Comparison of ENCODE assay signal across 20 cellular contexts in genomic region chr1:112975336-112975735, GRCh38. TPM values are rescaled to one million over a fixed set of nuclear protein-coding genes. Genes with fewer than 3 reads are reported as not detected.
DNase-seq lines count a peak whose midpoint lies in the region; ATAC-seq, FAIRE-seq and TF ChIP-seq lines count a peak whose summit lies in the region.
"Had no signal": no experiment of that assay in that cellular context is flagged by ENCODE, and none has a peak within 500 bp of the region (broad histone marks: within the 10 kb centered on the region; RNA-seq: fewer than 3 reads in every experiment).

No MANE protein-coding gene starts in this region.

- H3K27ac Mint-ChIP-seq in GM23338, result no peak overlapping the region
- H3K27ac Mint-ChIP-seq in WTC11, result peak overlapping the region; percentile 48; the same call in 1 of the 2 replicates
- H3K27ac Mint-ChIP-seq: B cell; CD4-positive, alpha-beta T cell had no signal

- H3K4me1 ChIP-seq in GM23338 (ENCODE audit: insufficient read depth) (no peaks in the 10 kb centered on the region), uterus (no peaks in the 10 kb centered on the region), ovary (ENCODE audit: insufficient read depth) (no peaks in the 10 kb centered on the region), small intestine (ENCODE audit: control insufficient read depth in 2 of 2, insufficient read depth in 1 of 2, low read depth in 1 of 2, low read length in 1 of 2) (no peaks in the 10 kb centered on the region)
- H3K4me1 ChIP-seq: HAP-1 had no signal

- H3K4me2 ChIP-seq in GM23338, result no peak overlapping the region

- intact Hi-C loops in uterus (cut with DNase I; ENCODE audit: low total_unique reads) (no loop called here), ovary (cut with DNase I) (no loop called here)

- FAIRE-seq in small intestine (lab: Jason Lieb, UNC), result no peak
- FAIRE-seq: A204.1, G401.6, GM12891, H1, HTR-8/SVneo, K562 had no signal

- H3K27me3 Mint-ChIP-seq in GM23338 (ENCODE audit: insufficient read depth, low read depth, poor library complexity) (peaks cover 4% of the 10 kb centered on the region), WTC11 (ENCODE audit: low read depth) (no peaks in the 10 kb centered on the region)
- H3K27me3 Mint-ChIP-seq: B cell; CD4-positive, alpha-beta T cell had no signal

- H3K4me3 Mint-ChIP-seq in GM23338 (no peak overlapping the region), WTC11 (no peak overlapping the region)
- H3K4me3 Mint-ChIP-seq: B cell; CD4-positive, alpha-beta T cell had no signal

- CTCF ChIA-PET in WTC11 (lab: Charles Lee), result no interaction called here

- H3K4me1 Mint-ChIP-seq in GM23338, result no peaks in the 10 kb centered on the region
- H3K4me1 Mint-ChIP-seq in WTC11, result peaks cover 5% of the 10 kb centered on the region; the same call in 1 of the 2 replicates
- H3K4me1 Mint-ChIP-seq: B cell had no signal

- no peak overlapping the region for H3K4me3 ChIP-seq in GM23338
- H3K4me3 ChIP-seq in fibroblast of villous mesenchyme (ENCODE audit: low read depth, low read length), result no peak overlapping the region
- no peak overlapping the region for H3K4me3 ChIP-seq in uterus
- no peak overlapping the region for H3K4me3 ChIP-seq in ovary
- H3K4me3 ChIP-seq in small intestine (ENCODE audit: low read depth in 1 of 2, low read length in 2 of 2), result no peak overlapping the region
- H3K4me3 ChIP-seq: HAP-1, K562 had no signal

- no peaks in the 10 kb centered on the region for H3K9me3 Mint-ChIP-seq in GM23338
- peaks cover 3% of the 10 kb centered on the region; the same call in 1 of the 2 replicates for H3K9me3 Mint-ChIP-seq in WTC11
- H3K9me3 Mint-ChIP-seq: CD4-positive, alpha-beta T cell had no signal

- no peak for TF ChIP-seq EP300 in ovary (IDR thresholded peaks at IDR 0.05)

- 77 to 78% (median 77%) methylated on average over 5 of the region's 5 CpGs for WGBS in ovary, 3 donors
- 89 to 91% (median 89%) methylated on average over 5 of the region's 5 CpGs for WGBS in small intestine, 3 donors

- H4K20me1 ChIP-seq in GM23338 (replicated peaks; ENCODE audit: insufficient read depth), result 0 out of 2 replicates have a peak, but pooled peaks cover 2% of the 10 kb centered on the region

- H3F3A ChIP-seq in GM23338 (replicated peaks; ENCODE audit: low read depth), result peaks cover 8% of the 10 kb centered on the region

- H3K27ac ChIP-seq in GM23338 (ENCODE audit: low read depth) (peak overlapping the region; percentile 32; the same call in 1 of the 2 replicates), uterus (peak overlapping the region; percentile 16 to 75), ovary (no peak overlapping the region), small intestine (ENCODE audit: low read depth in 1 of 2, low read length in 1 of 2) (no peak overlapping the region)

- no peak for ATAC-seq in GM23338
- no peak for ATAC-seq in WTC11
- no peak for ATAC-seq in GM19455 (IDR thresholded peaks at IDR 0.05; ENCODE audit: unreplicated experiment)
- ATAC-seq: K562 had no signal

- H3K9me2 ChIP-seq in GM23338 (ENCODE audit: insufficient read depth), result no peaks in the 10 kb centered on the region

- no peak for TF ChIP-seq CTCF in GM23338 (conservative IDR thresholded peaks at IDR 0.05; ENCODE audit: low read depth in 2 of 2)
- TF ChIP-seq CTCF in WTC11 (IDR thresholded peaks at IDR 0.05), result no peak
- no peak for TF ChIP-seq CTCF in fibroblast of villous mesenchyme (IDR thresholded peaks at IDR 0.05; ENCODE audit: insufficient read depth, low read depth, low read length)
- TF ChIP-seq CTCF in uterus (IDR thresholded peaks at IDR 0.05), result no peak
- no peak for TF ChIP-seq CTCF in ovary (IDR thresholded peaks at IDR 0.05)

- H3K79me2 ChIP-seq in GM23338 (replicated peaks; ENCODE audit: insufficient read depth), result no peaks in the 10 kb centered on the region; the same call in 1 of the 2 replicates

- H3K36me3 ChIP-seq in GM23338 (ENCODE audit: insufficient read depth), result no peaks in the 10 kb centered on the region
- no peaks in the 10 kb centered on the region for H3K36me3 ChIP-seq in uterus
- H3K36me3 ChIP-seq in ovary, result no peaks in the 10 kb centered on the region
- no peaks in the 10 kb centered on the region for H3K36me3 ChIP-seq in small intestine (ENCODE audit: control insufficient read depth in 2 of 2, insufficient read depth in 2 of 2, low read length in 2 of 2)
- H3K36me3 ChIP-seq: HAP-1 had no signal

- no peak overlapping the region for H2AFZ ChIP-seq in GM23338

- POLR2A ChIA-PET in WTC11 (lab: Charles Lee), result no interaction called here

- H3K27me3 ChIP-seq in GM23338 (ENCODE audit: insufficient read depth) (no peaks in the 10 kb centered on the region), uterus (no peaks in the 10 kb centered on the region), ovary (no peaks in the 10 kb centered on the region), small intestine (ENCODE audit: control insufficient read depth in 2 of 2, insufficient read depth in 2 of 2, low read length in 2 of 2) (no peaks in the 10 kb centered on the region)

- no peak for DNase-seq in GM23338 (ENCODE audit: low spot score)
- no peak for DNase-seq in WTC11 (ENCODE audit: low spot score)
- peak; percentile 59 for DNase-seq in fibroblast of villous mesenchyme (ENCODE audit: low read depth)
- no peak for DNase-seq in uterus
- no peak for DNase-seq in ovary
- no peak for DNase-seq in small intestine
- DNase-seq: C1 segment of cervical spinal cord; Calu3; CD4-positive, alpha-beta T cell; DMS79; EL had no signal

- no peaks in the 10 kb centered on the region for H3K9me3 ChIP-seq in uterus
- no peaks in the 10 kb centered on the region for H3K9me3 ChIP-seq in ovary
- no peaks in the 10 kb centered on the region for H3K9me3 ChIP-seq in small intestine (ENCODE audit: control insufficient read depth, low read depth)
- H3K9me3 ChIP-seq: HAP-1 had no signal

- H3K36me3 Mint-ChIP-seq in GM23338 (ENCODE audit: low read depth) (peaks cover 22% of the 10 kb centered on the region; the same call in 2 of the 3 replicates), WTC11 (peaks cover 13% of the 10 kb centered on the region)

- no peak for TF ChIP-seq POLR2A in uterus (IDR thresholded peaks at IDR 0.05)
- TF ChIP-seq POLR2A in ovary (IDR thresholded peaks at IDR 0.05), result no peak

TF ChIP-seq in GM23338, 12 proteins besides CTCF, POLR2A, EP300 and RAD21 (continues in another document):
- TF ChIP-seq CREB1 (CRISPR knock-in tag; IDR thresholded peaks at IDR 0.05; ENCODE audit: low read depth), result no peak
- no peak for TF ChIP-seq STAT1 (IDR thresholded peaks at IDR 0.05; ENCODE audit: unreplicated experiment)
- TF ChIP-seq NANOG (IDR thresholded peaks at IDR 0.05; ENCODE audit: borderline replicate concordance), result no peak
- TF ChIP-seq ZNF114 (CRISPR knock-in tag; IDR thresholded peaks at IDR 0.05), result no peak
- no peak for TF ChIP-seq JUNB (IDR thresholded peaks at IDR 0.05; ENCODE audit: unreplicated experiment)
- TF ChIP-seq, protein P1, sequence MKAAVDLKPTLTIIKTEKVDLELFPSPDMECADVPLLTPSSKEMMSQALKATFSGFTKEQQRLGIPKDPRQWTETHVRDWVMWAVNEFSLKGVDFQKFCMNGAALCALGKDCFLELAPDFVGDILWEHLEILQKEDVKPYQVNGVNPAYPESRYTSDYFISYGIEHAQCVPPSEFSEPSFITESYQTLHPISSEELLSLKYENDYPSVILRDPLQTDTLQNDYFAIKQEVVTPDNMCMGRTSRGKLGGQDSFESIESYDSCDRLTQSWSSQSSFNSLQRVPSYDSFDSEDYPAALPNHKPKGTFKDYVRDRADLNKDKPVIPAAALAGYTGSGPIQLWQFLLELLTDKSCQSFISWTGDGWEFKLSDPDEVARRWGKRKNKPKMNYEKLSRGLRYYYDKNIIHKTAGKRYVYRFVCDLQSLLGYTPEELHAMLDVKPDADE (IDR thresholded peaks at IDR 0.05), result no peak
- TF ChIP-seq EZH2phosphoT487 (IDR thresholded peaks at IDR 0.05; ENCODE audit: unreplicated experiment), result no peak

TF ChIP-seq in WTC11, 78 proteins besides CTCF, POLR2A, EP300 and RAD21 (continues in another document):
- no peak for TF ChIP-seq ZNF532 (CRISPR knock-in tag; IDR thresholded peaks at IDR 0.05; ENCODE audit: borderline replicate concordance)

RNA-seq across cellular contexts. Expression of gene SLC16A1, which starts 19.3 kb away (rescaled TPM):
- 559 and 593 TPM in 2 replicates for total RNA-seq in GM23338 (2014; rRNA removed; shearing (Covaris generic))
- polyA plus RNA-seq in GM23338 (2016; fragmentation: Nextera tagmentation; extraction: Ambion mirVana), result 218 and 231 TPM in 2 replicates
- total RNA-seq in WTC11 (2021), result 328 to 381 TPM (median 374 TPM) in 3 replicates
- 71.8 and 129 TPM in 2 replicates for total RNA-seq in fibroblast of villous mesenchyme
- total RNA-seq in uterus, result 10 to 100 TPM; 12.6 to 76.3 (median 39.5) TPM
- total RNA-seq in ovary, result 10 to 100 TPM; 11.9 to 38.8 (median 23.3) TPM
- 10 to 100 TPM; 10.3 to 38.6 TPM for polyA plus RNA-seq in ovary
- polyA plus RNA-seq in small intestine, result 10 to 100 TPM in 1 of 3 donors, 1 to 10 TPM in 2; 6.8 to 29.9 (median 8.1) TPM

Comparison
In these comparisons a context has a peak if more than half of its experiments do, and no peak if none do; other contexts are left out.
1. H3K27ac ChIP-seq: peak in GM23338 (single experiment) and uterus (2 of 2); none in ovary (0 of 2) and small intestine (0 of 2).